1 cellular context compared by ENCODE assay signal in the genomic region with DNA sequence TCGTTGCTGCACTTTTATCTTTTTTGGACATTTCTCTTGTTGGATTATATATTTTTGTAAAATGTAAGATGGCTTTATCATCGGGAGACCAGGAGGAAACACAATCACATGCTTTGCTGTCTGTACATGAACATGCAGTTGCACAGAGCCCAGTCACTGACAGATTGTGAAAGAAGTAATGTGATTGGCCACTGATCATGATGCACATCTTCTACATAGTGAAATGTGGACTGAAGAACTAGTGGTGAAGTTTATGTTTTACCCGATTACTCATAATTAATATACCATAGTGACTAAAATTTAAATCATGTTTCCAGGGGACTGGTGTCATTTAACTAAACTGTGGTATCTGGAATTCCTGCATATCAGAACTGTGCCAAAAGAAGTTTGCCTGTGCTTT.
TF ChIP-seq lines count a peak whose summit lies in the region.

No MANE protein-coding gene starts in this region.

TF ChIP-seq in SK-N-SH, 30 proteins besides CTCF, POLR2A, EP300 and RAD21 (continued from another document):
- TF ChIP-seq, protein P1, sequence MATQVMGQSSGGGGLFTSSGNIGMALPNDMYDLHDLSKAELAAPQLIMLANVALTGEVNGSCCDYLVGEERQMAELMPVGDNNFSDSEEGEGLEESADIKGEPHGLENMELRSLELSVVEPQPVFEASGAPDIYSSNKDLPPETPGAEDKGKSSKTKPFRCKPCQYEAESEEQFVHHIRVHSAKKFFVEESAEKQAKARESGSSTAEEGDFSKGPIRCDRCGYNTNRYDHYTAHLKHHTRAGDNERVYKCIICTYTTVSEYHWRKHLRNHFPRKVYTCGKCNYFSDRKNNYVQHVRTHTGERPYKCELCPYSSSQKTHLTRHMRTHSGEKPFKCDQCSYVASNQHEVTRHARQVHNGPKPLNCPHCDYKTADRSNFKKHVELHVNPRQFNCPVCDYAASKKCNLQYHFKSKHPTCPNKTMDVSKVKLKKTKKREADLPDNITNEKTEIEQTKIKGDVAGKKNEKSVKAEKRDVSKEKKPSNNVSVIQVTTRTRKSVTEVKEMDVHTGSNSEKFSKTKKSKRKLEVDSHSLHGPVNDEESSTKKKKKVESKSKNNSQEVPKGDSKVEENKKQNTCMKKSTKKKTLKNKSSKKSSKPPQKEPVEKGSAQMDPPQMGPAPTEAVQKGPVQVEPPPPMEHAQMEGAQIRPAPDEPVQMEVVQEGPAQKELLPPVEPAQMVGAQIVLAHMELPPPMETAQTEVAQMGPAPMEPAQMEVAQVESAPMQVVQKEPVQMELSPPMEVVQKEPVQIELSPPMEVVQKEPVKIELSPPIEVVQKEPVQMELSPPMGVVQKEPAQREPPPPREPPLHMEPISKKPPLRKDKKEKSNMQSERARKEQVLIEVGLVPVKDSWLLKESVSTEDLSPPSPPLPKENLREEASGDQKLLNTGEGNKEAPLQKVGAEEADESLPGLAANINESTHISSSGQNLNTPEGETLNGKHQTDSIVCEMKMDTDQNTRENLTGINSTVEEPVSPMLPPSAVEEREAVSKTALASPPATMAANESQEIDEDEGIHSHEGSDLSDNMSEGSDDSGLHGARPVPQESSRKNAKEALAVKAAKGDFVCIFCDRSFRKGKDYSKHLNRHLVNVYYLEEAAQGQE (IDR thresholded peaks at IDR 0.05; ENCODE audit: low read depth, low read length), result no peak
- TF ChIP-seq YY1 (IDR thresholded peaks at IDR 0.05; ENCODE audit: low read depth) (no peak), RFX5 (IDR thresholded peaks at IDR 0.05; ENCODE audit: low read length) (no peak), MXI1 (IDR thresholded peaks at IDR 0.05; ENCODE audit: low read depth, low read length) (no peak), TCF12 (IDR thresholded peaks at IDR 0.05) (no peak), RXRA (IDR thresholded peaks at IDR 0.05; ENCODE audit: borderline replicate concordance, low read depth) (no peak)
- TF ChIP-seq, protein P2, sequence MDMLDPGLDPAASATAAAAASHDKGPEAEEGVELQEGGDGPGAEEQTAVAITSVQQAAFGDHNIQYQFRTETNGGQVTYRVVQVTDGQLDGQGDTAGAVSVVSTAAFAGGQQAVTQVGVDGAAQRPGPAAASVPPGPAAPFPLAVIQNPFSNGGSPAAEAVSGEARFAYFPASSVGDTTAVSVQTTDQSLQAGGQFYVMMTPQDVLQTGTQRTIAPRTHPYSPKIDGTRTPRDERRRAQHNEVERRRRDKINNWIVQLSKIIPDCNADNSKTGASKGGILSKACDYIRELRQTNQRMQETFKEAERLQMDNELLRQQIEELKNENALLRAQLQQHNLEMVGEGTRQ (IDR thresholded peaks at IDR 0.05; ENCODE audit: borderline replicate concordance, low read depth, low read length), result no peak
- TF ChIP-seq, protein P3, sequence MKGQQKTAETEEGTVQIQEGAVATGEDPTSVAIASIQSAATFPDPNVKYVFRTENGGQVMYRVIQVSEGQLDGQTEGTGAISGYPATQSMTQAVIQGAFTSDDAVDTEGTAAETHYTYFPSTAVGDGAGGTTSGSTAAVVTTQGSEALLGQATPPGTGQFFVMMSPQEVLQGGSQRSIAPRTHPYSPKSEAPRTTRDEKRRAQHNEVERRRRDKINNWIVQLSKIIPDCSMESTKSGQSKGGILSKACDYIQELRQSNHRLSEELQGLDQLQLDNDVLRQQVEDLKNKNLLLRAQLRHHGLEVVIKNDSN (IDR thresholded peaks at IDR 0.05; ENCODE audit: borderline replicate concordance, low read depth), result no peak
